In the genomic region with DNA sequence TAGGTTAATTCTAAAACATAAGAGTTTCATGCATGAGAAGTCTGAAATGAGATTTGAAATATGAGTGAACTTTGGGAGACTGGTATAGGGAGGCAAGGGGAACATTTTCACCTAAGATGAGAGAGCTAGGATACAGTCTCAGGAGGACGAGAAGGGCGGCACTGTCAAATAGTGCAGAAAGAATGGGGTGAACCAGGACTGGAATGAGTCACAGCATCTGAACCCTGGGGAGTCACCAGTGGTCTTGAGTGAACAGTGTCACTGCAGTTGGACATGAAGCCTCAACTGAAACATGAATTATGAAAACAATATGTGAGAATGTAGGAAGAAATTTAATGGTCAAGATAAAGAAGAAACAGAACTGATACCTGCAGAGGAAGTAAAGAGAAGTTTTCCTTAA, we compare ENCODE assay signal across 16 cellular contexts. TPM values are rescaled to one million over a fixed set of nuclear protein-coding genes. Genes with fewer than 3 reads are reported as not detected.
DNase-seq lines count a peak whose midpoint lies in the region; ATAC-seq and TF ChIP-seq lines count a peak whose summit lies in the region.
"Had no signal": no experiment of that assay in that cellular context is flagged by ENCODE, and none has a peak within 500 bp of the region (broad histone marks: within the 10 kb centered on the region; RNA-seq: fewer than 3 reads in every experiment).

No MANE protein-coding gene starts in this region.

- H3K79me2 ChIP-seq in GM23248 (ENCODE audit: insufficient read depth): no peaks in the 10 kb centered on the region

- no peaks in the 10 kb centered on the region for H3K9me3 ChIP-seq in GM23248 (ENCODE audit: low read depth)
- H3K9me3 ChIP-seq: thoracic aorta had no signal

- no peaks in the 10 kb centered on the region for H3F3A ChIP-seq in GM23248 (ENCODE audit: insufficient read depth)

- H3K9me2 ChIP-seq in GM23248 (ENCODE audit: insufficient read depth): no peaks in the 10 kb centered on the region

- no peak overlapping the region for H3K27ac ChIP-seq in GM23248
- H3K27ac ChIP-seq: neural progenitor cell, thoracic aorta had no signal

- H3K36me3 ChIP-seq in GM23248 (ENCODE audit: low read depth): no peaks in the 10 kb centered on the region
- H3K36me3 ChIP-seq: neural progenitor cell, thoracic aorta had no signal

- H3K4me3 ChIP-seq in GM12865 (ENCODE audit: low read depth, low read length): no peak overlapping the region
- no peak overlapping the region for H3K4me3 ChIP-seq in GM23248
- H3K4me3 ChIP-seq: neural progenitor cell, thoracic aorta had no signal

- no peaks in the 10 kb centered on the region for H3K27me3 ChIP-seq in GM23248 (replicated peaks; ENCODE audit: insufficient read depth)
- H3K27me3 ChIP-seq: neural progenitor cell had no signal

- H3K9ac ChIP-seq in GM23248: no peak overlapping the region
- H3K9ac ChIP-seq: neural progenitor cell had no signal

- H2AFZ ChIP-seq in GM23248: no peak overlapping the region
- H2AFZ ChIP-seq: neural progenitor cell had no signal

- ATAC-seq in GM19351 (IDR thresholded peaks at IDR 0.05; ENCODE audit: unreplicated experiment) (peak; percentile 87), GM21825 (IDR thresholded peaks at IDR 0.05; ENCODE audit: unreplicated experiment) (peak; percentile 66), HG03159 (IDR thresholded peaks at IDR 0.05; ENCODE audit: unreplicated experiment) (peak; percentile 75)

- peaks cover 11% of the 10 kb centered on the region for H3K4me1 ChIP-seq in GM23248 (ENCODE audit: insufficient read depth)
- H3K4me1 ChIP-seq: neural progenitor cell had no signal

- no peak overlapping the region for H3K4me2 ChIP-seq in GM23248 (ENCODE audit: unreplicated experiment)
- H3K4me2 ChIP-seq: neural progenitor cell had no signal

- 98% methylated on average over 2 of the region's 2 CpGs for WGBS in GM23248 (ENCODE audit: low coverage in 1 of 2, low lambda C conversion rate in 2 of 2, missing lambda C conversion rate in 2 of 2), 2 experiments

- DNase-seq in GM12865 (ENCODE audit: low read depth) (peak; percentile 46), GM23248 (no peak), kidney tubule cell (ENCODE audit: low spot score) (no peak), H4 (ENCODE audit: low spot score) (no peak), G401 (ENCODE audit: low spot score) (no peak)
- DNase-seq: activated naive CD4-positive, alpha-beta T cell treated with Interleukin-2 at 50 U/mL for 16 hours; DMS53; erythroblast; mesendoderm had no signal

- no peak for TF ChIP-seq CTCF in GM12865 (IDR thresholded peaks at IDR 0.05; ENCODE audit: insufficient read depth, low read depth, low read length, missing control alignments)

- no peaks in the 10 kb centered on the region for H4K20me1 ChIP-seq in GM23248 (ENCODE audit: insufficient read depth)

- in situ Hi-C loops in GM23248 (cut with MboI) (no loop called here), G401 (cut with HindIII; ENCODE audit: low sequenced_read_pairs) (no loop called here)

RNA-seq across cellular contexts. Expression of gene GNG11, which starts 33.8 kb away (rescaled TPM):
- total RNA-seq in GM23248 (2014; rRNA removed; shearing (Covaris generic)): 22.5 and 25.9 TPM in 2 replicates
- polyA plus RNA-seq in GM23248 (2016; fragmentation: Nextera tagmentation; extraction: Ambion mirVana): 84.7 and 87.0 TPM in 2 replicates
- total RNA-seq in H4 (2014; rRNA removed; shearing (Covaris generic)): 57.1 and 58.5 TPM in 2 replicates
- not detected in 2 replicates for total RNA-seq in G401 (2014; rRNA removed; shearing (Covaris generic))
- total RNA-seq: T-helper 1 cell treated with Interleukin-12 subunit alpha and Interleukin-12 subunit beta and Interleukin-4 antibody, amounts not matched to agents 30 ng/mL and 1 ng/mL, for 36 hours had no signal

RNA-seq across cellular contexts. Expression of gene BET1, which starts 48.9 kb away (rescaled TPM):
- 51.5 and 55.9 TPM in 2 replicates for total RNA-seq in GM23248 (2014; rRNA removed; shearing (Covaris generic))
- 73.7 and 78.6 TPM in 2 replicates for polyA plus RNA-seq in GM23248 (2016; fragmentation: Nextera tagmentation; extraction: Ambion mirVana)
- total RNA-seq in H4 (2014; rRNA removed; shearing (Covaris generic)): 67.3 and 76.4 TPM in 2 replicates
- 20.9 and 30.8 TPM in 2 replicates for total RNA-seq in G401 (2014; rRNA removed; shearing (Covaris generic))

RNA-seq across cellular contexts. Expression of gene GNGT1, which starts 48.9 kb away (rescaled TPM):
- not detected in 2 replicates for total RNA-seq in GM23248 (2014; rRNA removed; shearing (Covaris generic))
- polyA plus RNA-seq in GM23248 (2016; fragmentation: Nextera tagmentation; extraction: Ambion mirVana): not detected in 2 replicates
- not detected in 2 replicates for total RNA-seq in H4 (2014; rRNA removed; shearing (Covaris generic))
- not detected in 2 replicates for total RNA-seq in G401 (2014; rRNA removed; shearing (Covaris generic))
- total RNA-seq: T-helper 1 cell treated with Interleukin-12 subunit alpha and Interleukin-12 subunit beta and Interleukin-4 antibody, amounts not matched to agents 30 ng/mL and 1 ng/mL, for 36 hours; thoracic aorta had no signal
- polyA plus RNA-seq: CD14-positive monocyte had no signal

Comparison
In these comparisons a context has a peak if more than half of its experiments do, and no peak if none do; other contexts are left out.
1. RNA of gene GNG11, which starts 33.8 kb away (total RNA-seq): 57.1 to 58.5 TPM in H4 and 22.5 to 25.9 TPM in GM23248; not detected in G401; every median in the first group is over 10 times any median in the second.
2. Peak in every context shown above with its lines, with median percentiles within 50 percentile points of each other: ATAC-seq.